In genomic region chr6:27720607-27721580, GRCh38 we compare ENCODE assay signal across 1 cellular context.
TF ChIP-seq lines count a peak whose summit lies in the region.

No MANE protein-coding gene starts in this region.

TF ChIP-seq in K562, 482 proteins besides CTCF, POLR2A, EP300 and RAD21 (continued from another document):
- TF ChIP-seq ARID3A (IDR thresholded peaks at IDR 0.05; ENCODE audit: borderline replicate concordance, low read depth, low read length) (peak; percentile 73; the same call in 1 of the 2 replicates), POLR2H (tag; IDR thresholded peaks at IDR 0.05; ENCODE audit: low read depth) (peak; percentile 99), MYBL2 (IDR thresholded peaks at IDR 0.05; ENCODE audit: low read depth) (no peak; the same call in 1 of the 2 replicates), MYBL2 (CRISPR knock-in tag; IDR thresholded peaks at IDR 0.05; ENCODE audit: borderline replicate concordance) (no peak), MNT (conservative IDR thresholded peaks at IDR 0.05) (peak in 1 of 2 experiments; percentile 23; a peak in 1 of 4 replicates), ZNF444 (CRISPR knock-in tag; IDR thresholded peaks at IDR 0.05) (no peak), FOXM1 (IDR thresholded peaks at IDR 0.05; ENCODE audit: low read depth) (peak; percentile 40; the same call in 1 of the 2 replicates), FOXM1 (CRISPR knock-in tag; IDR thresholded peaks at IDR 0.05; ENCODE audit: low read depth) (no peak), CTBP1 (IDR thresholded peaks at IDR 0.05; ENCODE audit: borderline replicate concordance) (peak; percentile 22; the same call in 1 of the 2 replicates), DEAF1 (CRISPR knock-in tag; IDR thresholded peaks at IDR 0.05) (no peak), TEAD1 (CRISPR knock-in tag; IDR thresholded peaks at IDR 0.05) (no peak), RCOR1 (IDR thresholded peaks at IDR 0.05; ENCODE audit: borderline replicate concordance in 1 of 2, low read depth in 2 of 2, low read length in 2 of 2) (peak in 1 of 2 experiments; percentile 56; a peak in 2 of 4 replicates), GTF2B (IDR thresholded peaks at IDR 0.05; ENCODE audit: extremely low read depth, insufficient read length) (no peak), SOX6 (IDR thresholded peaks at IDR 0.05) (peak; percentile 46), MYC (IDR thresholded peaks at IDR 0.05; ENCODE audit: low read depth, low read length) (0 out of 2 replicates have a peak, but pooled peaks have one; percentile 9), MYC (CRISPR knock-in tag; IDR thresholded peaks at IDR 0.05; ENCODE audit: borderline replicate concordance, low read depth) (no peak), ZNF668 (CRISPR knock-in tag; IDR thresholded peaks at IDR 0.05) (no peak), MAZ (CRISPR knock-in tag; conservative IDR thresholded peaks at IDR 0.05 in 1 of 2, IDR thresholded peaks at IDR 0.05 in 1 of 2) (peak in 1 of 2 experiments; percentile 70; a peak in 2 of 4 replicates), EP400 (IDR thresholded peaks at IDR 0.05) (peak; percentile 35), AFF1 (IDR thresholded peaks at IDR 0.05; ENCODE audit: low read depth in 1 of 2, partially characterized antibody in 2 of 2) (peak in 1 of 2 experiments; percentile 62), HMBOX1 (IDR thresholded peaks at IDR 0.05) (peak; percentile 74), GTF3C2 (IDR thresholded peaks at IDR 0.05; ENCODE audit: borderline replicate concordance, extremely low read depth, insufficient read length) (peak; percentile 95), NONO (IDR thresholded peaks at IDR 0.05; ENCODE audit: low read depth in 2 of 2, low read length in 1 of 2) (0 out of 4 replicates have a peak, but pooled peaks of 1 of the 2 experiments have one; percentile 11), FOXA1 (IDR thresholded peaks at IDR 0.05; ENCODE audit: borderline replicate concordance) (no peak)
